1 cellular context compared by ENCODE assay signal in genomic region chr16:12289175-12290063, GRCh38.
A peak's percentile ranks its signal among the peaks of the same experiment; 100 is the strongest.
TF ChIP-seq lines count a peak whose summit lies in the region.

No MANE protein-coding gene starts in this region.

TF ChIP-seq in HepG2, 621 proteins besides CTCF, POLR2A, EP300 and RAD21 (continued from another document and continues in another):
- TF ChIP-seq AHDC1 (CRISPR knock-in tag; IDR thresholded peaks at IDR 0.05; ENCODE audit: borderline replicate concordance): peak; percentile 65; the same call in 1 of the 2 replicates
- TF ChIP-seq CHCHD3 (CRISPR knock-in tag; IDR thresholded peaks at IDR 0.05): no peak
- TF ChIP-seq EEA1 (CRISPR knock-in tag; IDR thresholded peaks at IDR 0.05; ENCODE audit: borderline replicate concordance): no peak
- TF ChIP-seq ZFP41 (CRISPR knock-in tag; IDR thresholded peaks at IDR 0.05; ENCODE audit: borderline replicate concordance): no peak
- no peak for TF ChIP-seq ZBTB46 (CRISPR knock-in tag; IDR thresholded peaks at IDR 0.05; ENCODE audit: borderline replicate concordance)
- TF ChIP-seq CEBPB (IDR thresholded peaks at IDR 0.05; ENCODE audit: borderline replicate concordance, low read depth, low read length): no peak
- peak; percentile 25; the same call in 1 of the 2 replicates for TF ChIP-seq RFX5 (IDR thresholded peaks at IDR 0.05; ENCODE audit: low read depth, low read length)
- TF ChIP-seq ZNF891 (CRISPR knock-in tag; IDR thresholded peaks at IDR 0.05): no peak; the same call in 1 of the 2 replicates
- peak; percentile 12; the same call in 1 of the 2 replicates for TF ChIP-seq MNT (IDR thresholded peaks at IDR 0.05)
- TF ChIP-seq MEF2D (CRISPR knock-in tag; IDR thresholded peaks at IDR 0.05): peak; percentile 76
- peak; percentile 48 for TF ChIP-seq DPF2 (CRISPR knock-in tag; IDR thresholded peaks at IDR 0.05; ENCODE audit: borderline replicate concordance, low read depth)
- TF ChIP-seq ZNF274 (CRISPR knock-in tag; IDR thresholded peaks at IDR 0.05): peak; percentile 55; the same call in 1 of the 2 replicates
- TF ChIP-seq ATRX (CRISPR knock-in tag; IDR thresholded peaks at IDR 0.05; ENCODE audit: borderline replicate concordance): no peak
- no peak for TF ChIP-seq ZNF678 (CRISPR knock-in tag; IDR thresholded peaks at IDR 0.05)
- no peak for TF ChIP-seq MAZ (IDR thresholded peaks at IDR 0.05; ENCODE audit: borderline replicate concordance, low read depth, low read length)
- TF ChIP-seq MAZ (CRISPR knock-in tag; IDR thresholded peaks at IDR 0.05; ENCODE audit: low read depth): 0 out of 2 replicates have a peak, but pooled peaks have one; percentile 23
- no peak for TF ChIP-seq ZNF530 (CRISPR knock-in tag; IDR thresholded peaks at IDR 0.05; ENCODE audit: low read depth)
- no peak for TF ChIP-seq ZNF776 (CRISPR knock-in tag; IDR thresholded peaks at IDR 0.05)
- peak; percentile 65 for TF ChIP-seq YEATS4 (CRISPR knock-in tag; IDR thresholded peaks at IDR 0.05; ENCODE audit: borderline replicate concordance)
- TF ChIP-seq MLLT10 (CRISPR knock-in tag; IDR thresholded peaks at IDR 0.05): no peak
- no peak for TF ChIP-seq KDM4B (CRISPR knock-in tag; IDR thresholded peaks at IDR 0.05)
- TF ChIP-seq MTA1 (CRISPR knock-in tag; IDR thresholded peaks at IDR 0.05; ENCODE audit: borderline replicate concordance): peak; percentile 67; the same call in 1 of the 2 replicates
- TF ChIP-seq ZNF768 (CRISPR knock-in tag; IDR thresholded peaks at IDR 0.05): no peak
- TF ChIP-seq FOXK1 (CRISPR knock-in tag; IDR thresholded peaks at IDR 0.05; ENCODE audit: borderline replicate concordance, low read depth): peak; percentile 84
- TF ChIP-seq SYNCRIP (IDR thresholded peaks at IDR 0.05; ENCODE audit: insufficient read depth, low read depth, low read length): no peak
- TF ChIP-seq THAP7 (CRISPR knock-in tag; IDR thresholded peaks at IDR 0.05): peak; percentile 48; the same call in 1 of the 2 replicates
- peak; percentile 81; the same call in 1 of the 2 replicates for TF ChIP-seq KDM5B (CRISPR knock-in tag; IDR thresholded peaks at IDR 0.05; ENCODE audit: borderline replicate concordance)
- no peak for TF ChIP-seq RORA (CRISPR knock-in tag; IDR thresholded peaks at IDR 0.05)
- peak; percentile 66 for TF ChIP-seq ZNF639 (CRISPR knock-in tag; conservative IDR thresholded peaks at IDR 0.05)
- TF ChIP-seq GABPB1 (CRISPR knock-in tag; IDR thresholded peaks at IDR 0.05): peak; percentile 9; the same call in 1 of the 2 replicates
- 0 out of 2 replicates have a peak, but pooled peaks have one; percentile 71 for TF ChIP-seq STAT6 (CRISPR knock-in tag; IDR thresholded peaks at IDR 0.05; ENCODE audit: borderline replicate concordance)
- peak; percentile 5; the same call in 1 of the 2 replicates for TF ChIP-seq CREB3 (CRISPR knock-in tag; IDR thresholded peaks at IDR 0.05)
- TF ChIP-seq HDAC6 (IDR thresholded peaks at IDR 0.05; ENCODE audit: low read depth, low read length): no peak
- no peak for TF ChIP-seq HMGA1 (CRISPR knock-in tag; conservative IDR thresholded peaks at IDR 0.05)
- TF ChIP-seq ZNF234 (CRISPR knock-in tag; conservative IDR thresholded peaks at IDR 0.05): no peak
- no peak for TF ChIP-seq FOXM1 (CRISPR knock-in tag; IDR thresholded peaks at IDR 0.05)
- no peak for TF ChIP-seq ZNF121 (CRISPR knock-in tag; IDR thresholded peaks at IDR 0.05)
- TF ChIP-seq TEF (CRISPR knock-in tag; IDR thresholded peaks at IDR 0.05): peak; percentile 15; the same call in 1 of the 2 replicates
- TF ChIP-seq SOX6 (IDR thresholded peaks at IDR 0.05): no peak
- TF ChIP-seq SOX6 (CRISPR knock-in tag; IDR thresholded peaks at IDR 0.05): peak; percentile 79
- no peak for TF ChIP-seq ZNF570 (CRISPR knock-in tag; IDR thresholded peaks at IDR 0.05; ENCODE audit: borderline replicate concordance)
- TF ChIP-seq ATF7 (IDR thresholded peaks at IDR 0.05): peak; percentile 87
- peak; percentile 95 for TF ChIP-seq ATF7 (CRISPR knock-in tag; IDR thresholded peaks at IDR 0.05)
- TF ChIP-seq ZBTB44 (CRISPR knock-in tag; IDR thresholded peaks at IDR 0.05): no peak; the same call in 1 of the 2 replicates
- peak; percentile 74 for TF ChIP-seq PATZ1 (CRISPR knock-in tag; IDR thresholded peaks at IDR 0.05)
- no peak for TF ChIP-seq ZNF343 (CRISPR knock-in tag; IDR thresholded peaks at IDR 0.05)
